ENCODE assay signal across 1 cellular context in the genomic region with DNA sequence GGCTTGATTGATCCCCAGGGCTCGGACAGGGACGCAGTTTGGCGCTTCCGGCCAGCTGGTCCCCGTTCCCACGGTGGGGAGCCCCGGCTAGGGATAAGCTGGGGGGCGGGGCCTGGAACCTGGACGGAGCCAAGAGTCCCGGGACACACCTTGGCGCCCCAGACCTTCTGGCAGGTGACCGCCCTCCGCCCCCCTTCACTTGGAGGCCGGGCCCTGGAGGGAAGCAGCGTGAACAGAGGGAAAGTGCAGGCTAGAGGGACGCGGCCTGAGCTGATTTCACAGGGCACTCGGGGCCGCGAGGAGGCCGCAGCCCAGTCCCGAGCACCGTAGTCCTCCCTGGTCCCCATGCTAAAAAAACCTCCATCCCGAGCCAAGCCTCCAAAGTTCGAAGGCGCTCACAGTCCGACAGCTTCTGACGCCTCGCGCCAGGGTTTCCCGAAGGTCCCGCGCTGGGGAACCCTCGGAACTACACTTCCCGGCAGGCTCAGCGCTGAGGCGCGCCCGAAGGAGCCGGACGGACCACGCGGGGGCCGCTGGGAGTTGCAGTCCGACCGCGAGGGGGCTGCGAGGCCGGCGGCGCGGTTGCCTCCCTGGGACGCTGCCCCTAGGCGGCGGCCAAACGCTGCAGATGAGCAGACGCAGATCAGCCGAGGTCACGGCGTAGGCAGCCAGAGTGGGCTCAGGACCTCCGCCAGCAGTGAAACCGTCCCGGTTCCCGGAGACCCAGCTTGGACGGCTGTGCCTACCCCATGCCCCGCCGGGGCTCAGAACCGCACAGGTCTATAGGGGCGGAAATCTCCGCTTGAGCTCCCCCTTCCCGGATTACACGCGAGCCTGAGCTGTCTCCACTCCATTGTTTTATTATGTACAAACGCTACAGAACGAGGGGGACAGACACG.
TF ChIP-seq lines count a peak whose summit lies in the region.

A gene with protein sequence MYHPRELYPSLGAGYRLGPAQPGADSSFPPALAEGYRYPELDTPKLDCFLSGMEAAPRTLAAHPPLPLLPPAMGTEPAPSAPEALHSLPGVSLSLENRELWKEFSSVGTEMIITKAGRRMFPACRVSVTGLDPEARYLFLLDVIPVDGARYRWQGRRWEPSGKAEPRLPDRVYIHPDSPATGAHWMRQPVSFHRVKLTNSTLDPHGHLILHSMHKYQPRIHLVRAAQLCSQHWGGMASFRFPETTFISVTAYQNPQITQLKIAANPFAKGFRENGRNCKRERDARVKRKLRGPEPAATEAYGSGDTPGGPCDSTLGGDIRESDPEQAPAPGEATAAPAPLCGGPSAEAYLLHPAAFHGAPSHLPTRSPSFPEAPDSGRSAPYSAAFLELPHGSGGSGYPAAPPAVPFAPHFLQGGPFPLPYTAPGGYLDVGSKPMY (minus strand): TSS at position 451 of the 899 bp plus-strand sequence. CDS start 731 bp downstream, outside the sequence.

TF ChIP-seq in HCT116, 20 proteins besides CTCF, POLR2A, EP300 and RAD21 (continued from another document):
- TF ChIP-seq, protein P1, sequence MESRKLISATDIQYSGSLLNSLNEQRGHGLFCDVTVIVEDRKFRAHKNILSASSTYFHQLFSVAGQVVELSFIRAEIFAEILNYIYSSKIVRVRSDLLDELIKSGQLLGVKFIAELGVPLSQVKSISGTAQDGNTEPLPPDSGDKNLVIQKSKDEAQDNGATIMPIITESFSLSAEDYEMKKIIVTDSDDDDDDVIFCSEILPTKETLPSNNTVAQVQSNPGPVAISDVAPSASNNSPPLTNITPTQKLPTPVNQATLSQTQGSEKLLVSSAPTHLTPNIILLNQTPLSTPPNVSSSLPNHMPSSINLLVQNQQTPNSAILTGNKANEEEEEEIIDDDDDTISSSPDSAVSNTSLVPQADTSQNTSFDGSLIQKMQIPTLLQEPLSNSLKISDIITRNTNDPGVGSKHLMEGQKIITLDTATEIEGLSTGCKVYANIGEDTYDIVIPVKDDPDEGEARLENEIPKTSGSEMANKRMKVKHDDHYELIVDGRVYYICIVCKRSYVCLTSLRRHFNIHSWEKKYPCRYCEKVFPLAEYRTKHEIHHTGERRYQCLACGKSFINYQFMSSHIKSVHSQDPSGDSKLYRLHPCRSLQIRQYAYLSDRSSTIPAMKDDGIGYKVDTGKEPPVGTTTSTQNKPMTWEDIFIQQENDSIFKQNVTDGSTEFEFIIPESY (IDR thresholded peaks at IDR 0.05; ENCODE audit: extremely low read depth, insufficient replicate concordance, low read length): no peak
- TF ChIP-seq, protein P2, sequence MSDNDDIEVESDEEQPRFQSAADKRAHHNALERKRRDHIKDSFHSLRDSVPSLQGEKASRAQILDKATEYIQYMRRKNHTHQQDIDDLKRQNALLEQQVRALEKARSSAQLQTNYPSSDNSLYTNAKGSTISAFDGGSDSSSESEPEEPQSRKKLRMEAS (IDR thresholded peaks at IDR 0.05): peak; percentile 55; the same call in 1 of the 2 replicates
TF ChIP-seq in HCT116: peak in this region for 2.
